In the genomic region with DNA sequence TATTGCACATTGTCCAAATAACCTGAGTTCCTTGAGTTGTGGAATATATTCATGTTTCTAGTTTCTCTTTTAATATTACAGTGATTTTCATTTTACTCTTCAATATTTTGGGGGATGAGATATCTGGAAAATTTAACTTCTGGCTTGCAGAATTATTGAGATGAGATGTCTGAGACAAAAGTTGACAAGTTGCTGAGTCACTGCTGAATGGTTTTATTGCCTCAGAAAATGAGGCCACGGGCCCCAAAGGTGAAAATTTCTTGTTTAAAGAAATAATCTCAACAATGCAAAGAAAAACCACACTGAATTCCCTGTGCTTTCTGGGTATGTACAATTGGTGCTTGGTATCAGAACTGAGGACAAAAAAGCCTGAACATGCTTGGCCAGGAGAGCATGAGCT, we compare ENCODE assay signal across 14 cellular contexts.
"Had no signal": no experiment of that assay in that cellular context is flagged by ENCODE, and none has a peak within 500 bp of the region (broad histone marks: within the 10 kb centered on the region; RNA-seq: fewer than 3 reads in every experiment).

No MANE protein-coding gene starts in this region.

- H3K27me3 Mint-ChIP-seq: activated B cell treated with CpG ODN at 0.5 μM for 24 hours; activated CD4-positive, alpha-beta T cell treated with anti-CD3 and anti-CD28 coated beads, Interleukin-2, amount 10 ng/mL, durations not matched to agents 7 days and 5 days; activated naive CD4-positive, alpha-beta T cell treated with anti-CD3 and anti-CD28 coated beads, Interleukin-2, amount 10 ng/mL, durations not matched to agents 7 days and 5 days; stimulated activated naive CD8-positive, alpha-beta T cell treated with anti-CD3 and anti-CD28 coated beads, Interleukin-15, Interleukin-2, amounts not matched to agents 100 ng/mL and 50 ng/mL, for 24 hours had no signal

- H3K27ac ChIP-seq: brain microvascular endothelial cell, heart left ventricle, psoas muscle, testis, uterus had no signal

- H3K4me1 Mint-ChIP-seq: activated B cell treated with CpG ODN at 0.5 μM for 24 hours; activated CD4-positive, alpha-beta T cell treated with anti-CD3 and anti-CD28 coated beads, Interleukin-2, amount 10 ng/mL, durations not matched to agents 7 days and 5 days; activated naive CD4-positive, alpha-beta T cell treated with anti-CD3 and anti-CD28 coated beads, Interleukin-2, amount 10 ng/mL, durations not matched to agents 7 days and 5 days; T-helper 17 cell had no signal

- H3K4me3 ChIP-seq: heart left ventricle, psoas muscle, testis, uterus had no signal

- H3K36me3 ChIP-seq: brain microvascular endothelial cell, heart left ventricle, uterus had no signal

- DNase-seq: activated B cell treated with CpG ODN at 0.5 μM for 24 hours; activated CD4-positive, alpha-beta T cell treated with anti-CD3 and anti-CD28 coated beads, Interleukin-2, amount 10 ng/mL, durations not matched to agents 7 days and 5 days; activated CD8-positive, alpha-beta memory T cell treated with anti-CD3 and anti-CD28 coated beads for 24 hours; activated naive CD4-positive, alpha-beta T cell treated with anti-CD3 and anti-CD28 coated beads, Interleukin-2, amount 10 ng/mL, durations not matched to agents 7 days and 5 days; brain microvascular endothelial cell; foreskin melanocyte; heart left ventricle; left ventricle myocardium superior; psoas muscle; stimulated activated CD4-positive, alpha-beta T cell treated with anti-CD3 and anti-CD28 coated beads, Interleukin-4, amount 100 ng/mL, for 1 hour; T-helper 17 cell; uterus had no signal

- H3K27me3 ChIP-seq: brain microvascular endothelial cell, heart left ventricle, testis, uterus had no signal

- ATAC-seq: heart left ventricle, left ventricle myocardium superior, psoas muscle, T-helper 17 cell had no signal

- H3K9me3 ChIP-seq: psoas muscle, testis, uterus had no signal

- H3K4me1 ChIP-seq: heart left ventricle, psoas muscle, testis, uterus had no signal

- H3K4me3 Mint-ChIP-seq: activated B cell treated with CpG ODN at 0.5 μM for 24 hours; activated CD4-positive, alpha-beta T cell treated with anti-CD3 and anti-CD28 coated beads, Interleukin-2, amount 10 ng/mL, durations not matched to agents 7 days and 5 days; activated naive CD4-positive, alpha-beta T cell treated with anti-CD3 and anti-CD28 coated beads, Interleukin-2, amount 10 ng/mL, durations not matched to agents 7 days and 5 days; stimulated activated naive CD8-positive, alpha-beta T cell treated with anti-CD3 and anti-CD28 coated beads, Interleukin-15, Interleukin-2, amounts not matched to agents 100 ng/mL and 50 ng/mL, for 24 hours; T-helper 17 cell had no signal

- H3K9me3 Mint-ChIP-seq: activated CD4-positive, alpha-beta T cell treated with anti-CD3 and anti-CD28 coated beads, Interleukin-2, amount 10 ng/mL, durations not matched to agents 7 days and 5 days; activated naive CD4-positive, alpha-beta T cell treated with anti-CD3 and anti-CD28 coated beads, Interleukin-2, amount 10 ng/mL, durations not matched to agents 7 days and 5 days; stimulated activated naive CD8-positive, alpha-beta T cell treated with anti-CD3 and anti-CD28 coated beads, Interleukin-15, Interleukin-2, amounts not matched to agents 100 ng/mL and 50 ng/mL, for 24 hours had no signal

- H3K27ac Mint-ChIP-seq: activated B cell treated with CpG ODN at 0.5 μM for 24 hours; activated CD4-positive, alpha-beta T cell treated with anti-CD3 and anti-CD28 coated beads, Interleukin-2, amount 10 ng/mL, durations not matched to agents 7 days and 5 days; activated naive CD4-positive, alpha-beta T cell treated with anti-CD3 and anti-CD28 coated beads, Interleukin-2, amount 10 ng/mL, durations not matched to agents 7 days and 5 days; stimulated activated naive CD8-positive, alpha-beta T cell treated with anti-CD3 and anti-CD28 coated beads, Interleukin-15, Interleukin-2, amounts not matched to agents 100 ng/mL and 50 ng/mL, for 24 hours; T-helper 17 cell had no signal

- H3K36me3 Mint-ChIP-seq: activated naive CD4-positive, alpha-beta T cell treated with anti-CD3 and anti-CD28 coated beads, Interleukin-2, amount 10 ng/mL, durations not matched to agents 7 days and 5 days had no signal
